ENCODE assay signal across 1 cellular context in genomic region chr9:37617837-37618236, GRCh38.
TF ChIP-seq lines count a peak whose summit lies in the region.

No MANE protein-coding gene starts in this region.

TF ChIP-seq in SK-N-SH, 30 proteins besides CTCF, POLR2A, EP300 and RAD21:
- TF ChIP-seq POLR2AphosphoS5 (IDR thresholded peaks at IDR 0.05; ENCODE audit: low read depth, low read length) = no peak
- no peak for TF ChIP-seq USF1 (IDR thresholded peaks at IDR 0.05; ENCODE audit: borderline replicate concordance, low read depth)
- TF ChIP-seq, protein P1, sequence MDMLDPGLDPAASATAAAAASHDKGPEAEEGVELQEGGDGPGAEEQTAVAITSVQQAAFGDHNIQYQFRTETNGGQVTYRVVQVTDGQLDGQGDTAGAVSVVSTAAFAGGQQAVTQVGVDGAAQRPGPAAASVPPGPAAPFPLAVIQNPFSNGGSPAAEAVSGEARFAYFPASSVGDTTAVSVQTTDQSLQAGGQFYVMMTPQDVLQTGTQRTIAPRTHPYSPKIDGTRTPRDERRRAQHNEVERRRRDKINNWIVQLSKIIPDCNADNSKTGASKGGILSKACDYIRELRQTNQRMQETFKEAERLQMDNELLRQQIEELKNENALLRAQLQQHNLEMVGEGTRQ (IDR thresholded peaks at IDR 0.05; ENCODE audit: borderline replicate concordance, low read depth, low read length) = no peak
- TF ChIP-seq CHD2 (IDR thresholded peaks at IDR 0.05; ENCODE audit: low read length, partially characterized antibody) = no peak
- no peak for TF ChIP-seq TAF1 (IDR thresholded peaks at IDR 0.05; ENCODE audit: borderline replicate concordance, low read depth, low read length)
- TF ChIP-seq, protein P2, sequence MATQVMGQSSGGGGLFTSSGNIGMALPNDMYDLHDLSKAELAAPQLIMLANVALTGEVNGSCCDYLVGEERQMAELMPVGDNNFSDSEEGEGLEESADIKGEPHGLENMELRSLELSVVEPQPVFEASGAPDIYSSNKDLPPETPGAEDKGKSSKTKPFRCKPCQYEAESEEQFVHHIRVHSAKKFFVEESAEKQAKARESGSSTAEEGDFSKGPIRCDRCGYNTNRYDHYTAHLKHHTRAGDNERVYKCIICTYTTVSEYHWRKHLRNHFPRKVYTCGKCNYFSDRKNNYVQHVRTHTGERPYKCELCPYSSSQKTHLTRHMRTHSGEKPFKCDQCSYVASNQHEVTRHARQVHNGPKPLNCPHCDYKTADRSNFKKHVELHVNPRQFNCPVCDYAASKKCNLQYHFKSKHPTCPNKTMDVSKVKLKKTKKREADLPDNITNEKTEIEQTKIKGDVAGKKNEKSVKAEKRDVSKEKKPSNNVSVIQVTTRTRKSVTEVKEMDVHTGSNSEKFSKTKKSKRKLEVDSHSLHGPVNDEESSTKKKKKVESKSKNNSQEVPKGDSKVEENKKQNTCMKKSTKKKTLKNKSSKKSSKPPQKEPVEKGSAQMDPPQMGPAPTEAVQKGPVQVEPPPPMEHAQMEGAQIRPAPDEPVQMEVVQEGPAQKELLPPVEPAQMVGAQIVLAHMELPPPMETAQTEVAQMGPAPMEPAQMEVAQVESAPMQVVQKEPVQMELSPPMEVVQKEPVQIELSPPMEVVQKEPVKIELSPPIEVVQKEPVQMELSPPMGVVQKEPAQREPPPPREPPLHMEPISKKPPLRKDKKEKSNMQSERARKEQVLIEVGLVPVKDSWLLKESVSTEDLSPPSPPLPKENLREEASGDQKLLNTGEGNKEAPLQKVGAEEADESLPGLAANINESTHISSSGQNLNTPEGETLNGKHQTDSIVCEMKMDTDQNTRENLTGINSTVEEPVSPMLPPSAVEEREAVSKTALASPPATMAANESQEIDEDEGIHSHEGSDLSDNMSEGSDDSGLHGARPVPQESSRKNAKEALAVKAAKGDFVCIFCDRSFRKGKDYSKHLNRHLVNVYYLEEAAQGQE (IDR thresholded peaks at IDR 0.05; ENCODE audit: low read depth, low read length) = no peak
- no peak for TF ChIP-seq ELF1 (IDR thresholded peaks at IDR 0.05)
- no peak for TF ChIP-seq RCOR1 (IDR thresholded peaks at IDR 0.05; ENCODE audit: low read length)
- no peak for TF ChIP-seq FOSL2 (IDR thresholded peaks at IDR 0.05; ENCODE audit: borderline replicate concordance, low read depth)
- TF ChIP-seq, protein P3, sequence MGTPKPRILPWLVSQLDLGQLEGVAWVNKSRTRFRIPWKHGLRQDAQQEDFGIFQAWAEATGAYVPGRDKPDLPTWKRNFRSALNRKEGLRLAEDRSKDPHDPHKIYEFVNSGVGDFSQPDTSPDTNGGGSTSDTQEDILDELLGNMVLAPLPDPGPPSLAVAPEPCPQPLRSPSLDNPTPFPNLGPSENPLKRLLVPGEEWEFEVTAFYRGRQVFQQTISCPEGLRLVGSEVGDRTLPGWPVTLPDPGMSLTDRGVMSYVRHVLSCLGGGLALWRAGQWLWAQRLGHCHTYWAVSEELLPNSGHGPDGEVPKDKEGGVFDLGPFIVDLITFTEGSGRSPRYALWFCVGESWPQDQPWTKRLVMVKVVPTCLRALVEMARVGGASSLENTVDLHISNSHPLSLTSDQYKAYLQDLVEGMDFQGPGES (IDR thresholded peaks at IDR 0.05; ENCODE audit: low read depth, low read length) = no peak
- no peak for TF ChIP-seq MEF2A (IDR thresholded peaks at IDR 0.05; ENCODE audit: borderline replicate concordance, low read depth)
- no peak for TF ChIP-seq RFX5 (IDR thresholded peaks at IDR 0.05; ENCODE audit: low read length)
- TF ChIP-seq GATA2 (CRISPR knock-in tag; IDR thresholded peaks at IDR 0.05) = no peak
- TF ChIP-seq FOXJ3 (CRISPR knock-in tag; IDR thresholded peaks at IDR 0.05) = no peak
